14 cellular contexts compared by ENCODE assay signal in the genomic region with DNA sequence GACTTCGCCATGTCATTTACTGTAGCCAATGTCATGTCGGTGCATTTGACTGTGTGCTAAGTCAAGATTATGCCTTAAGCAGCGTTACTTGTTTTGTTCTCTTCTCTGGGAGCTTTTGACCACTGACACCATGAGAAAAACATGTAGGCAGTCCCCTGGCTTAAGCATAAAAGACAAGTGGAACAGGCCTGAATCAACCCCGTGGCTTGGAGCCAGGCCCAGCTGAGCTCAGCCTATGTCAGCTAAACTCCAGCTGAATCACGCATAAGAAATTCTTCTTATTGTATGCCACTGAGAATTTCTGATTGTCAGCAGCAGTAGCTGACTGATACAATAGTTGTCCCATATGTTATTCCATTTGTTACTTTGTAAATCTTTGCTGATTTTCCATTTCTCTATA.
DNase-seq lines count a peak whose midpoint lies in the region; ATAC-seq, FAIRE-seq and TF ChIP-seq lines count a peak whose summit lies in the region.
"Had no signal": no experiment of that assay in that cellular context is flagged by ENCODE, and none has a peak within 500 bp of the region (broad histone marks: within the 10 kb centered on the region; RNA-seq: fewer than 3 reads in every experiment).

No MANE protein-coding gene starts in this region.

- H3K27ac Mint-ChIP-seq in MCF 10A (ENCODE audit: low read depth, unreplicated experiment) = no peak overlapping the region
- H3K27ac Mint-ChIP-seq: activated naive CD8-positive, alpha-beta T cell had no signal

- H3K9me3 ChIP-seq in breast epithelium = peaks cover 0 to 7% of the 10 kb centered on the region in 2 donors
- H3K9me3 ChIP-seq: right lobe of liver had no signal

- DNase-seq in MCF 10A (ENCODE audit: unreplicated experiment) (peak; percentile 62), breast epithelium (ENCODE audit: low spot score in 2 of 2) (no peak), T1000 (lab: John Stamatoyannopoulos, UW) (peak; percentile 24), fibroblast of the aortic adventitia (ENCODE audit: low read depth) (peak; percentile 89), urothelium cell line (ENCODE audit: low spot score) (peak; percentile 10), DMS79 (lab: John Stamatoyannopoulos, UW) (no peak)
- DNase-seq: DND-41, NCI-H345, right lobe of liver, RPMI8226 had no signal

- intact Hi-C loops in MCF 10A (cut with micrococcal nuclease) (no loop called here), breast epithelium (cut with DNase I; ENCODE audit: low total_unique reads) (no loop called here)

- H3K9me3 Mint-ChIP-seq in MCF 10A (ENCODE audit: unreplicated experiment) = peaks cover 5% of the 10 kb centered on the region

- H3K27me3 Mint-ChIP-seq in MCF 10A (ENCODE audit: insufficient read depth, unreplicated experiment) = peaks cover 40% of the 10 kb centered on the region
- H3K27me3 Mint-ChIP-seq: activated naive CD8-positive, alpha-beta T cell had no signal

- ATAC-seq in HG02840 (IDR thresholded peaks at IDR 0.05; ENCODE audit: low FRiP score, unreplicated experiment) (no peak), GM18873 (IDR thresholded peaks at IDR 0.05; ENCODE audit: low FRiP score, unreplicated experiment) (no peak)
- ATAC-seq: right lobe of liver had no signal

- no peak for FAIRE-seq in urothelium cell line (lab: Jason Lieb, UNC)
- FAIRE-seq: A204.1 had no signal

- TF ChIP-seq CTCF in MCF 10A (IDR thresholded peaks at IDR 0.05; ENCODE audit: unreplicated experiment) (no peak), breast epithelium (IDR thresholded peaks at IDR 0.05) (no peak), fibroblast of the aortic adventitia (IDR thresholded peaks at IDR 0.05; ENCODE audit: insufficient read depth, low read length) (no peak)

- H3K4me1 Mint-ChIP-seq in MCF 10A (ENCODE audit: insufficient read depth, unreplicated experiment) = peaks cover 15% of the 10 kb centered on the region

- CTCF ChIA-PET in MCF 10A (lab: Yijun Ruan, JAX) = interaction anchor here (0.6 kb wide), 1 partner anchor 1576 kb away, joined by 3 read pairs; no protein-coding TSS in a partner anchor

- no peaks in the 10 kb centered on the region for H3K36me3 Mint-ChIP-seq in MCF 10A (ENCODE audit: insufficient read depth, unreplicated experiment)
- H3K36me3 Mint-ChIP-seq: activated naive CD8-positive, alpha-beta T cell had no signal

- no TSS peak for BruUV-seq in MCF 10A (replicated peaks; lab: Mats Ljungman, UMichigan)

- no peak overlapping the region for H3K4me3 Mint-ChIP-seq in MCF 10A (ENCODE audit: unreplicated experiment)
- H3K4me3 Mint-ChIP-seq: activated naive CD8-positive, alpha-beta T cell had no signal

- peaks cover 0 to 3% of the 10 kb centered on the region in 2 donors for H3K27me3 ChIP-seq in breast epithelium
- H3K27me3 ChIP-seq: right lobe of liver had no signal

- H3K4me3 ChIP-seq in breast epithelium (no peak overlapping the region), fibroblast of the aortic adventitia (ENCODE audit: low read depth, low read length) (no peak overlapping the region)
- H3K4me3 ChIP-seq: right lobe of liver had no signal

- H3K4me1 ChIP-seq in breast epithelium = no peaks in the 10 kb centered on the region
- H3K4me1 ChIP-seq: right lobe of liver had no signal

- POLR2A ChIA-PET in MCF 10A (lab: Yijun Ruan, JAX) = interaction anchor here (0.6 to 0.9 kb wide), 3 partner anchors 172 to 746 kb away, joined by 3 read pairs; no protein-coding TSS in a partner anchor

- no peak overlapping the region for H3K27ac ChIP-seq in breast epithelium
- H3K27ac ChIP-seq: right lobe of liver had no signal

- H3K36me3 ChIP-seq in breast epithelium = no peaks in the 10 kb centered on the region
- H3K36me3 ChIP-seq: right lobe of liver had no signal

- no peak for TF ChIP-seq POLR2A in breast epithelium (IDR thresholded peaks at IDR 0.05)

Comparison
In these comparisons a context has a peak if more than half of its experiments do, and no peak if none do; other contexts are left out.
1. DNase-seq: peak in MCF 10A (single experiment), T1000 (single experiment), fibroblast of the aortic adventitia (single experiment) and urothelium cell line (single experiment); none in breast epithelium (0 of 2) and DMS79 (single experiment).